Comparison of ENCODE assay signal across 13 cellular contexts in genomic region chr17:49471089-49471683, GRCh38. TPM values are rescaled to one million over a fixed set of nuclear protein-coding genes. Genes with fewer than 3 reads are reported as not detected.
DNase-seq lines count a peak whose midpoint lies in the region; ATAC-seq and TF ChIP-seq lines count a peak whose summit lies in the region.
"Had no signal": no experiment of that assay in that cellular context is flagged by ENCODE, and none has a peak within 500 bp of the region (broad histone marks: within the 10 kb centered on the region; RNA-seq: fewer than 3 reads in every experiment).

No MANE protein-coding gene starts in this region.

- H3K27me3 ChIP-seq in right lobe of liver = peaks cover 0 to 9% of the 10 kb centered on the region in 2 donors

- TF ChIP-seq CTCF in right lobe of liver (IDR thresholded peaks at IDR 0.05) (no peak), CD14-positive monocyte (IDR thresholded peaks at IDR 0.05) (no peak)

- DNase-seq in NCI-H1436 (lab: John Stamatoyannopoulos, UW) (peak; percentile 10), NCI-H1436 treated with DMSO at 0.1 percent for 48 hours (lab: John Stamatoyannopoulos, UW) (no peak), fibroblast of peridontal ligament (ENCODE audit: extremely low read depth) (peak; percentile 9), right lobe of liver (no peak), substantia nigra (lab: John Stamatoyannopoulos, UW) (peak in 42 of 49 donors; percentile 7 to 81 (median 42)), CD14-positive monocyte (ENCODE audit: low spot score) (no peak)
- DNase-seq in stimulated activated CD4-positive, alpha-beta T cell treated with anti-CD3 and anti-CD28 coated beads, Interleukin-4, amount 100 ng/mL, for 24 hours = no peak
- DNase-seq: activated CD4-positive, alpha-beta T cell treated with anti-CD3 and anti-CD28 coated beads for 4 hours; EL; NCI-H226; SHP77 had no signal

- no peak for TF ChIP-seq POLR2A in right lobe of liver (IDR thresholded peaks at IDR 0.05)

- H3K9me3 Mint-ChIP-seq in CD14-positive monocyte = peaks cover 2 to 25% (median 11%) of the 10 kb centered on the region in 7 donors
- H3K9me3 Mint-ChIP-seq: activated naive CD4-positive, alpha-beta T cell treated with anti-CD3 and anti-CD28 coated beads, Interleukin-2, amount 50 U/mL, for 24 hours had no signal

- peak overlapping the region in 1 of 2 donors; percentile 54 for H3K4me3 Mint-ChIP-seq in CD14-positive monocyte
- H3K4me3 Mint-ChIP-seq: activated naive CD4-positive, alpha-beta T cell treated with anti-CD3 and anti-CD28 coated beads, Interleukin-2, amount 50 U/mL, for 24 hours had no signal

- no peaks in the 10 kb centered on the region for H3K4me1 ChIP-seq in right lobe of liver

- H3K27me3 Mint-ChIP-seq in CD14-positive monocyte (ENCODE audit: low read depth in 3 of 3) = peaks cover 60 to 71% (median 66%) of the 10 kb centered on the region in 3 donors

- H3K36me3 Mint-ChIP-seq in CD14-positive monocyte = no peaks in the 10 kb centered on the region

- intact Hi-C loops in right lobe of liver (cut with DNase I) = no loop called here
- intact Hi-C loops in CD14-positive monocyte (cut with micrococcal nuclease) = no loop called here

- H3K36me3 ChIP-seq in right lobe of liver = no peaks in the 10 kb centered on the region

- 41% methylated on average over 7 of the region's 13 CpGs for WGBS in right lobe of liver (ENCODE audit: insufficient coverage, low coverage, low lambda C conversion rate, missing lambda C conversion rate)

- H3K4me1 Mint-ChIP-seq in CD14-positive monocyte = peaks cover 4% of the 10 kb centered on the region

- ATAC-seq in right lobe of liver (peak in 3 of 4 donors; percentile 11 to 33 (median 31)), HG03565 (IDR thresholded peaks at IDR 0.05; ENCODE audit: unreplicated experiment) (no peak)

- H3K27ac Mint-ChIP-seq in CD14-positive monocyte = peak overlapping the region in 1 of 7 donors; percentile 22
- H3K27ac Mint-ChIP-seq: activated naive CD4-positive, alpha-beta T cell treated with anti-CD3 and anti-CD28 coated beads, Interleukin-2, amount 50 U/mL, for 24 hours had no signal

- H3K27ac ChIP-seq in right lobe of liver = no peak overlapping the region
- peak overlapping the region; percentile 59 for H3K27ac ChIP-seq in substantia nigra (ENCODE audit: low read depth, low read length, poor library complexity, severe bottlenecking)

- no peaks in the 10 kb centered on the region for H3K9me3 ChIP-seq in right lobe of liver

- no peak overlapping the region for H3K4me3 ChIP-seq in right lobe of liver

RNA-seq across cellular contexts. Expression of gene NGFR, which starts 23.9 kb away (rescaled TPM):
- total RNA-seq in right lobe of liver = 1 to 10 TPM; 3.1 to 9.4 (median 6.8) TPM
- under 1 TPM in 1 of 2 donors, not detected in 1; 0.05 TPM for polyA plus RNA-seq in CD14-positive monocyte

RNA-seq across cellular contexts. Expression of gene PHB1, which starts 56.5 kb away (rescaled TPM):
- total RNA-seq in right lobe of liver = 100 to 1,000 TPM in 5 of 6 experiments, 10 to 100 TPM in 1; 88.5 to 131 (median 102) TPM
- polyA plus RNA-seq in CD14-positive monocyte = 10 to 100 TPM; 83.9 to 89.2 TPM

Comparison
In these comparisons a context has a peak if more than half of its experiments do, and no peak if none do; other contexts are left out.
1. DNase-seq: peak in NCI-H1436 (single experiment), fibroblast of peridontal ligament (single experiment) and substantia nigra (42 of 49); none in NCI-H1436 treated with DMSO at 0.1 percent for 48 hours (single experiment), right lobe of liver (0 of 3), CD14-positive monocyte (single experiment) and stimulated activated CD4-positive, alpha-beta T cell treated with anti-CD3 and anti-CD28 coated beads, Interleukin-4, amount 100 ng/mL, for 24 hours (single experiment).